Comparison of ENCODE assay signal across 1 cellular context in the genomic region with DNA sequence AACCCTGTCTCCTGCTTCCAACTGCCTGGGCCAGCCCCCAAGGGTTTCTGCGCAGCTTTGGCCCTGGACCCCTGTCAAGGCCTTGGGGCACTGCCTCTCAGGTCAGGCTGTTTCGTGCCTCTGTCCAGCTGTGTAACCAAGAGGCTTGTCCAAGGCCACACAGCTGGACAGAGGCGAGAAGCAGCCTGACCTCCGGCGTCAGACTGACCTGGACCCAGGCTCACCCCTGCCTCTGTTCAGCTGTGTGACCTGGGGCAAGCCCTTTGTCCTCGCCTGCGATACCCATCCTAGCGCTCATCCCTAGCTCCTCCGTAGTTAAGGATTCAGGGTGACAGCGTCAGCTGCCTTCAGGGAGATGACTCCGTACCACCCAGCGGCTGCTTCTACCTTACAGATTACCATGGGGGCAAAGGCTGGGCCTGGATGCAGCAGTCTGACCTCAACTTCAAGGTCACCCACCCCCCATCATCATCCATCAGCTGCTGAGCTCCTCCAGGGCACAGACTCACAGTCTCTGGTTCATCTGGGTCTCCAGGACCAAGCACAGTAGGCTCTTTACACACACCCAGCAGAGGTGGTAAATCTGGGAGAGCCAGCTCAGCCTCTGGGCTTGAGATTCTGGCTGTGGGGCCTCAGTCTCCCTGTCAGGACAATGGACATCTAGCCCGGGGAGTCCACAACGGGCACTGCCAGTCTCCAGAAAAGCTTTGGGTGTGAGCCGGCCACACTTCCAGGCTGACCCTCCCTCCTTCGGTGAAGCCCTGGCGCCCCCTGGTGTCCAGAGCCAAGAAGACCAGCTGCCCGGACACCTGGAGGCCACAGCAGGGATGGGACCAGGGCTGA.
TF ChIP-seq lines count a peak whose summit lies in the region.

No MANE protein-coding gene starts in this region.

TF ChIP-seq in HCT116, 20 proteins besides CTCF, POLR2A, EP300 and RAD21:
- TF ChIP-seq YY1 (IDR thresholded peaks at IDR 0.05; ENCODE audit: extremely low read depth, insufficient replicate concordance, low read depth, low read length) (peak; percentile 40), SRF (IDR thresholded peaks at IDR 0.05; ENCODE audit: low read depth) (no peak)
